Comparison of ENCODE assay signal across 8 cellular contexts in genomic region chr1:214123061-214123784, GRCh38.
DNase-seq lines count a peak whose midpoint lies in the region; ATAC-seq, FAIRE-seq and TF ChIP-seq lines count a peak whose summit lies in the region.

No MANE protein-coding gene starts in this region.

- 2 to 3% methylated on average over 7 of the region's 7 CpGs for WGBS in heart right ventricle, 2 donors

- no peak overlapping the region for H3K4me3 ChIP-seq in adipocyte (ENCODE audit: low read length)
- H3K4me3 ChIP-seq in heart right ventricle, result no peak overlapping the region

- peak; percentile 77 for FAIRE-seq in GM18507 (lab: Jason Lieb, UNC)

- H3K27ac ChIP-seq in heart right ventricle, result no peak overlapping the region

- peaks cover 7% of the 10 kb centered on the region for H3K9me3 ChIP-seq in adipocyte (ENCODE audit: control insufficient read depth, low read length)
- H3K9me3 ChIP-seq in heart right ventricle, result peaks cover 0 to 8% (median 3%) of the 10 kb centered on the region in 11 donors

- TF ChIP-seq CTCF in AG09319 (IDR thresholded peaks at IDR 0.05; ENCODE audit: low read depth, low read length), result peak; percentile 39
- TF ChIP-seq CTCF in heart right ventricle (IDR thresholded peaks at IDR 0.05), result peak; percentile 20 to 76 (median 62)

- ATAC-seq in HG03354 (IDR thresholded peaks at IDR 0.05; ENCODE audit: poor library complexity, severe bottlenecking, unreplicated experiment) (peak; percentile 76), heart right ventricle (peak; percentile 53 to 87 (median 86))

- no peak overlapping the region for H3K9ac ChIP-seq in adipocyte (ENCODE audit: low read length)

- H3K27me3 ChIP-seq in adipocyte (replicated peaks; ENCODE audit: control insufficient read depth, insufficient read depth, low read length) (no peaks in the 10 kb centered on the region), heart right ventricle (no peaks in the 10 kb centered on the region)

- no peak for DNase-seq in AG09319 (ENCODE audit: extremely low read depth, low read depth)
- peak; percentile 4 for DNase-seq in GM18507 (ENCODE audit: extremely low spot score, insufficient read length, low read depth)
- peak; percentile 89 for DNase-seq in NCI-H345 (lab: John Stamatoyannopoulos, UW)
- peak; percentile 85 for DNase-seq in adipocyte (ENCODE audit: low read depth)
- peak in 1 of 2 donors; percentile 42 for DNase-seq in heart right ventricle
- peak; percentile 68 for DNase-seq in putamen (ENCODE audit: low spot score)
- no peak for DNase-seq in T-helper 9 cell

- intact Hi-C loops in heart right ventricle (cut with DNase I), result loop anchor here (2.0 to 10.0 kb wide), 17 partner anchors 91 to 1001 kb away; partner anchors contain the start of gene PROX1 (in 6 of the 10)

- H3K4me1 ChIP-seq in adipocyte (ENCODE audit: control insufficient read depth, insufficient read depth, low read length) (no peaks in the 10 kb centered on the region), heart right ventricle (peaks cover 0 to 7% (median 0%) of the 10 kb centered on the region in 9 donors)

- H3K36me3 ChIP-seq in adipocyte (ENCODE audit: control insufficient read depth, insufficient read depth, low read length, severe bottlenecking) (no peaks in the 10 kb centered on the region), heart right ventricle (no peaks in the 10 kb centered on the region)

Comparison
In these comparisons a context has a peak if more than half of its experiments do, and no peak if none do; other contexts are left out.
1. DNase-seq: peak in GM18507 (single experiment), NCI-H345 (single experiment), adipocyte (single experiment) and putamen (single experiment); none in AG09319 (single experiment) and T-helper 9 cell (single experiment).